Comparison of ENCODE assay signal across 9 cellular contexts in genomic region chr5:96177303-96177869, GRCh38.
DNase-seq lines count a peak whose midpoint lies in the region; ATAC-seq, FAIRE-seq and TF ChIP-seq lines count a peak whose summit lies in the region.
"Had no signal": no experiment of that assay in that cellular context is flagged by ENCODE, and none has a peak within 500 bp of the region (broad histone marks: within the 10 kb centered on the region; RNA-seq: fewer than 3 reads in every experiment).

No MANE protein-coding gene starts in this region.

- H3K9ac ChIP-seq in astrocyte (ENCODE audit: low read length) (peak overlapping the region; percentile 11), skeletal muscle satellite cell (ENCODE audit: low read depth, low read length) (no peak overlapping the region)

- H3K9me3 ChIP-seq in astrocyte (ENCODE audit: insufficient read depth, low read depth, low read length), result no peaks in the 10 kb centered on the region
- no peaks in the 10 kb centered on the region for H3K9me3 ChIP-seq in skeletal muscle satellite cell (replicated peaks; ENCODE audit: low read length)

- H3K79me2 ChIP-seq in astrocyte (ENCODE audit: insufficient read depth, low read length), result no peaks in the 10 kb centered on the region

- TF ChIP-seq CTCF in astrocyte (IDR thresholded peaks at IDR 0.05; ENCODE audit: insufficient read depth, low read depth, low read length) (no peak), osteocyte (IDR thresholded peaks at IDR 0.05) (no peak)

- H3K4me2 ChIP-seq in astrocyte (ENCODE audit: low read length) (peak overlapping the region; percentile 50), skeletal muscle satellite cell (ENCODE audit: low read length) (peak overlapping the region; percentile 32)

- H3K4me3 Mint-ChIP-seq in astrocyte (ENCODE audit: unreplicated experiment) (no peak overlapping the region), osteocyte (ENCODE audit: unreplicated experiment) (no peak overlapping the region)

- H3K4me1 Mint-ChIP-seq in astrocyte (ENCODE audit: low read depth, unreplicated experiment), result peaks cover 16% of the 10 kb centered on the region
- peaks cover 49% of the 10 kb centered on the region for H3K4me1 Mint-ChIP-seq in osteocyte (ENCODE audit: unreplicated experiment)

- FAIRE-seq in astrocyte (lab: Jason Lieb, UNC), result peak; percentile 100

- no peaks in the 10 kb centered on the region for H3K36me3 Mint-ChIP-seq in astrocyte (ENCODE audit: low read depth, unreplicated experiment)
- H3K36me3 Mint-ChIP-seq in osteocyte (ENCODE audit: unreplicated experiment), result no peaks in the 10 kb centered on the region

- H3K27ac Mint-ChIP-seq in astrocyte (ENCODE audit: unreplicated experiment) (no peak overlapping the region), osteocyte (ENCODE audit: unreplicated experiment) (no peak overlapping the region)

- peak; percentile 94 for DNase-seq in astrocyte (ENCODE audit: low read depth)
- no peak for DNase-seq in NCI-H1105 (lab: John Stamatoyannopoulos, UW)
- no peak for DNase-seq in RPMI8226
- no peak for DNase-seq in osteocyte (ENCODE audit: extremely low spot score, unreplicated experiment)
- DNase-seq in NCI-H2227 treated with DMSO at 0.1 percent for 48 hours (lab: John Stamatoyannopoulos, UW), result no peak

- peaks cover 15% of the 10 kb centered on the region for H3K4me1 ChIP-seq in astrocyte (ENCODE audit: insufficient read depth, low read length)
- H3K4me1 ChIP-seq in skeletal muscle satellite cell (ENCODE audit: control insufficient read depth, insufficient read depth, low read length), result peaks cover 30% of the 10 kb centered on the region

- H3K36me3 ChIP-seq in astrocyte (ENCODE audit: insufficient read depth, low read length) (no peaks in the 10 kb centered on the region), skeletal muscle satellite cell (ENCODE audit: insufficient read depth, low read length) (no peaks in the 10 kb centered on the region)

- ATAC-seq in GM18907 (IDR thresholded peaks at IDR 0.05; ENCODE audit: unreplicated experiment) (peak; percentile 76), HG02884 (IDR thresholded peaks at IDR 0.05; ENCODE audit: unreplicated experiment) (peak; percentile 82)

- no peaks in the 10 kb centered on the region for H4K20me1 ChIP-seq in astrocyte (ENCODE audit: insufficient read depth, low read length)

- H3K27me3 ChIP-seq in astrocyte (ENCODE audit: insufficient read depth, low read length), result no peaks in the 10 kb centered on the region
- H3K27me3 ChIP-seq in skeletal muscle satellite cell (ENCODE audit: control insufficient read depth, insufficient read depth, low read length), result no peaks in the 10 kb centered on the region

- no peak overlapping the region for H3K4me3 ChIP-seq in astrocyte (ENCODE audit: insufficient read depth, low read depth, low read length)
- H3K4me3 ChIP-seq in skeletal muscle satellite cell (ENCODE audit: low read length), result no peak overlapping the region
- H3K4me3 ChIP-seq: SK-N-MC had no signal

- H3K27ac ChIP-seq in astrocyte (ENCODE audit: low read depth, low read length), result peak overlapping the region; percentile 8
- H3K27ac ChIP-seq: SK-N-MC had no signal

- no peak overlapping the region for H2AFZ ChIP-seq in astrocyte (ENCODE audit: low read depth, low read length)

- no peaks in the 10 kb centered on the region for H3K27me3 Mint-ChIP-seq in astrocyte (ENCODE audit: low read depth, unreplicated experiment)
- H3K27me3 Mint-ChIP-seq in osteocyte (ENCODE audit: unreplicated experiment), result no peaks in the 10 kb centered on the region

- H3K9me3 Mint-ChIP-seq in astrocyte (ENCODE audit: unreplicated experiment), result peaks cover 5% of the 10 kb centered on the region
- H3K9me3 Mint-ChIP-seq in osteocyte (ENCODE audit: unreplicated experiment), result no peaks in the 10 kb centered on the region
